In genomic region chr17:7922499-7923289, GRCh38 we compare ENCODE assay signal across 8 cellular contexts. TPM values are rescaled to one million over a fixed set of nuclear protein-coding genes. Genes with fewer than 3 reads are reported as not detected.
DNase-seq lines count a peak whose midpoint lies in the region; ATAC-seq and TF ChIP-seq lines count a peak whose summit lies in the region.

No MANE protein-coding gene starts in this region.

- peaks cover 22% of the 10 kb centered on the region for H3K4me1 Mint-ChIP-seq in T-helper 17 cell

- DNase-seq in GM10266 (ENCODE audit: extremely low spot score) (peak; percentile 79), T-helper 17 cell (peak; percentile 71 to 74 (median 73)), astrocyte of the cerebellum (ENCODE audit: low read depth) (peak; percentile 34), hippocampal formation (lab: John Stamatoyannopoulos, UW) (peak; percentile 60 to 64), retina (peak; percentile 93), ureter (ENCODE audit: low spot score) (peak; percentile 90), NCI-H2227 treated with DMSO at 0.1 percent for 48 hours (lab: John Stamatoyannopoulos, UW) (no peak), AML-193 (lab: John Stamatoyannopoulos, UW) (no peak)

- peak overlapping the region; percentile 98 for H3K4me3 Mint-ChIP-seq in T-helper 17 cell

- H3K9me3 ChIP-seq in T-helper 17 cell (ENCODE audit: control insufficient read depth, low read length, poor library complexity, severe bottlenecking) = no peaks in the 10 kb centered on the region

- H3K4me3 ChIP-seq in astrocyte of the cerebellum (ENCODE audit: low read depth, low read length) = peak overlapping the region; percentile 20

- H3K27ac Mint-ChIP-seq in T-helper 17 cell = peak overlapping the region; percentile 95

- H3K36me3 Mint-ChIP-seq in T-helper 17 cell (ENCODE audit: low read depth) = no peaks in the 10 kb centered on the region

- in situ Hi-C loops in astrocyte of the cerebellum (cut with HindIII; ENCODE audit: low sequenced_read_pairs) = no loop called here

- TF ChIP-seq CTCF in GM10266 (IDR thresholded peaks at IDR 0.05; ENCODE audit: control insufficient read depth, insufficient read depth, low read depth, missing control alignments) = no peak
- TF ChIP-seq CTCF in astrocyte of the cerebellum (IDR thresholded peaks at IDR 0.05; ENCODE audit: low read depth, low read length, missing control alignments) = no peak

- H3K27me3 Mint-ChIP-seq in T-helper 17 cell = no peaks in the 10 kb centered on the region

- ATAC-seq in T-helper 17 cell = peak; percentile 97

RNA-seq across cellular contexts. Expression of gene RNF227, which starts 6.6 kb away (rescaled TPM):
- 1 to 10 TPM; 1.4 to 2.3 TPM for total RNA-seq in T-helper 17 cell
- 2.5 TPM for total RNA-seq in ureter

RNA-seq across cellular contexts. Expression of gene KCNAB3, which starts 7.0 kb away (rescaled TPM):
- 1 to 10 TPM; 5.9 to 8.4 TPM for total RNA-seq in T-helper 17 cell
- total RNA-seq in ureter = 7.9 TPM

RNA-seq across cellular contexts. Expression of gene TRAPPC1, which starts 9.1 kb away (rescaled TPM):
- total RNA-seq in T-helper 17 cell (100 to 1,000 TPM; 102 to 118 TPM), ureter (166 TPM)

RNA-seq across cellular contexts. Expression of gene CNTROB, which starts 9.3 kb away (rescaled TPM):
- total RNA-seq in T-helper 17 cell (10 to 100 TPM; 24.3 to 27.9 TPM), ureter (25.6 TPM)

RNA-seq across cellular contexts. Expression of gene CHD3, which starts 34.1 kb away (rescaled TPM):
- 100 to 1,000 TPM; 219 TPM for total RNA-seq in T-helper 17 cell
- total RNA-seq in ureter = 225 TPM

Comparison
In these comparisons a context has a peak if more than half of its experiments do, and no peak if none do; other contexts are left out.
1. DNase-seq: peak in GM10266 (single experiment), T-helper 17 cell (3 of 3), astrocyte of the cerebellum (single experiment), hippocampal formation (2 of 2), retina (single experiment) and ureter (single experiment); none in NCI-H2227 treated with DMSO at 0.1 percent for 48 hours (single experiment) and AML-193 (0 of 2).